Comparison of ENCODE assay signal across 19 cellular contexts in the genomic region with DNA sequence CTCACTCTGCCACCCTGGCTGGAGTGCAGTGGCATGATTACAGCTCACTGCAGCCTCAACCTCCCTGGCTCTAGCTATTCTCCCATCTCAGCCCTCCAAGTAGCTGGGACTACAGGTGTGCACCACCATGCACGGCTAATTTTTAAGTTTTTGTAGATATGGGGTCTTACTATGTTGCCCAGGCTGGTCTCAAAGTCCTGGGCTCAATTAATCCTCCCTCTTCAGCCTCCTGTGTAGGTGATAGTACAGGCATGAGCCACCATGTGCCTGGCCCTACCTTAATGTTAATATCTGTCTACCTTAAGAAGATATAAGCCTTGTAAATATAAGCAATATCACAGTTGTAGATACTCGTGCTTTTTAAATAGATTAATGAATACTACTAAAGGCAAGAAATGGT.
"Had no signal": no experiment of that assay in that cellular context is flagged by ENCODE, and none has a peak within 500 bp of the region (broad histone marks: within the 10 kb centered on the region; RNA-seq: fewer than 3 reads in every experiment).

No MANE protein-coding gene starts in this region.

- H3K9me3 Mint-ChIP-seq: activated naive CD4-positive, alpha-beta T cell treated with anti-CD3 and anti-CD28 coated beads, Interleukin-2, amount 50 U/mL, for 24 hours; nephron; T-cell had no signal

- H3K27me3 Mint-ChIP-seq: activated naive CD4-positive, alpha-beta T cell treated with anti-CD3 and anti-CD28 coated beads, Interleukin-2, amount 50 U/mL, for 24 hours; T-cell had no signal

- ATAC-seq: left lobe of liver, mucosa of descending colon had no signal

- H3K9me3 ChIP-seq: colonic mucosa, esophagus muscularis mucosa, mucosa of descending colon, tibial nerve, uterus had no signal

- H3K27ac ChIP-seq: colonic mucosa, esophagus muscularis mucosa, tibial nerve, uterus had no signal

- DNase-seq: activated CD4-positive, alpha-beta T cell treated with anti-CD3 and anti-CD28 coated beads, Interleukin-2, amount 50 U/mL, for 48 hours; activated CD4-positive, CD25-positive, alpha-beta regulatory T cell treated with anti-CD3 and anti-CD28 coated beads, Interleukin-2, amount 50 U/mL, for 72 hours; amniotic stem cell; caudate nucleus; colonic mucosa; mammary epithelial cell; mucosa of descending colon; nucleus accumbens; stimulated activated CD4-positive, alpha-beta T cell treated with anti-CD3 and anti-CD28 coated beads, Interleukin-2, amount 100 ng/mL, for 48 hours; stimulated activated naive CD4-positive, alpha-beta T cell treated with Interleukin-2 at 50 U/mL for 16 hours; substantia nigra; T-cell; T1000; uterus had no signal

- H3K27me3 ChIP-seq: colonic mucosa, esophagus muscularis mucosa, tibial nerve, uterus had no signal

- H3K4me1 Mint-ChIP-seq: activated naive CD4-positive, alpha-beta T cell treated with anti-CD3 and anti-CD28 coated beads, Interleukin-2, amount 50 U/mL, for 24 hours; nephron; T-cell had no signal

- H3K4me3 ChIP-seq: colonic mucosa, esophagus muscularis mucosa, mucosa of descending colon, tibial nerve, uterus had no signal

- H3K27ac Mint-ChIP-seq: activated naive CD4-positive, alpha-beta T cell treated with anti-CD3 and anti-CD28 coated beads, Interleukin-2, amount 50 U/mL, for 24 hours; nephron had no signal

- H3K36me3 ChIP-seq: uterus had no signal

- H3K4me3 Mint-ChIP-seq: activated naive CD4-positive, alpha-beta T cell treated with anti-CD3 and anti-CD28 coated beads, Interleukin-2, amount 50 U/mL, for 24 hours; nephron; T-cell had no signal

- H3K4me1 ChIP-seq: colonic mucosa, esophagus muscularis mucosa, tibial nerve, uterus had no signal
